10 cellular contexts compared by ENCODE assay signal in the genomic region with DNA sequence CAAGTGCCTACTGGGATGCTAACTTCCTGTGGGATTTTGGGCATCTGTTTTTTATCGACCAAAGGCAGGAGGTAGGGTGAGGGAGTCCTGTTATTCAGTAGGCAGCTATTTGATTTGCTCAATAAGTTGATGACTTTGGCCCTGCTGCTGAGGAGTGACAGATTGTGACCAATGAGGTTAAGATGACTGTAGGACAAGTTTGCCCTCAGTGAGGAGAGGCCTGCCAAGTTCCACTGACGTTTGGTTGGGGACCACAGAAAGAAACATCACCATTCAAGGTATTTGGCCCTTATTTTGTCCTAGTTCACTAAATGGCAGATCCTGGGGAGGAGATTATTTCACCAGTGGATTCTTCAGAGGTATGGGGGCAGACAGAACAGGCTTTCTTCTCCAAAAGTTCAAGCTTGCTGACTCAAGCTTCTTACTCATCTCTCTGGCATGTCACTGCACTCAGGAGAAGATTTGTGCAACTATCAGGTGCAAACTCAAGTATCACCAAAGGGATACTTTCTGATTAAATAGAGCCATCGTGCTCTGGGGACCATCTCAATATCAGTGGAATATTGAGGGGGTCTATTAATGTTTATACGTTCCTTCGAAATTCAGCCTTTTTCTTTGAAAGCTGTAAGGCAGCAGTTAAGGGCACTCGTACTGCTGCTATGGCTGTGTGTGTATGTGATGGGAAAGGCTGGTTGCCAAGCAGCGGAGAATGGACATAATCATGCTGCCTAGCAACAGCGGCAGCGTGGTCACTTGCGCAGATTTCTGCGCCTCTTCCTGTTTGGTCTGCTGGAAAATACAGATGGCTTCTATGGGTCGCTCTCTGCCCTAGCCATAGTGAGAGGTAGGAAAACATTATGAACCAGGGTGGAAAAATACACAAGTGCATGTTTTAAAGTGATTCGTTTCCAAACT.
DNase-seq lines count a peak whose midpoint lies in the region; ATAC-seq and TF ChIP-seq lines count a peak whose summit lies in the region.
"Had no signal": no experiment of that assay in that cellular context is flagged by ENCODE, and none has a peak within 500 bp of the region (broad histone marks: within the 10 kb centered on the region; RNA-seq: fewer than 3 reads in every experiment).

No MANE protein-coding gene starts in this region.

- peaks cover 14% of the 10 kb centered on the region for H3K4me1 ChIP-seq in parathyroid adenoma

- H3K4me3 ChIP-seq in parathyroid adenoma (ENCODE audit: low read depth, low read length) = no peak overlapping the region
- H3K4me3 ChIP-seq: upper lobe of left lung had no signal

- no peak for TF ChIP-seq CTCF in RWPE1 (conservative IDR thresholded peaks at IDR 0.05; ENCODE audit: low read depth)
- TF ChIP-seq CTCF in parathyroid adenoma (IDR thresholded peaks at IDR 0.05) = no peak
- no peak for TF ChIP-seq CTCF in GM20000 (IDR thresholded peaks at IDR 0.05; ENCODE audit: extremely low read depth, missing control alignments)

- H3K27ac ChIP-seq in RWPE1 (no peak overlapping the region), parathyroid adenoma (peak overlapping the region; percentile 67)

- ATAC-seq in HG03439 (IDR thresholded peaks at IDR 0.05; ENCODE audit: unreplicated experiment) = no peak

- H3K9ac ChIP-seq in parathyroid adenoma = no peak overlapping the region

- no peaks in the 10 kb centered on the region for H3K36me3 ChIP-seq in parathyroid adenoma (ENCODE audit: control insufficient read depth, insufficient read depth, low read length)

- CTCF ChIA-PET in RWPE1 (lab: Yijun Ruan, JAX) = no interaction called here

- peak; percentile 53 for DNase-seq in GM04503 (ENCODE audit: low read depth)
- DNase-seq in RWPE1 (ENCODE audit: low spot score) = peak; percentile 64
- DNase-seq in fibroblast of the conjunctiva (ENCODE audit: low read depth) = peak; percentile 65
- no peak for DNase-seq in activated T-cell treated with anti-CD3 and anti-CD28 coated beads for 4 hours
- DNase-seq in HuH-7 (ENCODE audit: low spot score) = no peak
- DNase-seq in GM20000 (ENCODE audit: low spot score) = no peak
- DNase-seq: activated CD4-positive, alpha-beta T cell treated with anti-CD3 and anti-CD28 coated beads, Interleukin-2, amount 50 U/mL, for 4 hours had no signal

- peaks cover 8% of the 10 kb centered on the region for H3K79me2 ChIP-seq in parathyroid adenoma

- H3K9me3 ChIP-seq in parathyroid adenoma (ENCODE audit: control insufficient read depth, low read length) = no peaks in the 10 kb centered on the region
- H3K9me3 ChIP-seq: upper lobe of left lung had no signal

- H2AFZ ChIP-seq in parathyroid adenoma = no peak overlapping the region

- no peak overlapping the region for H3K4me2 ChIP-seq in parathyroid adenoma (ENCODE audit: low read length)

- no peaks in the 10 kb centered on the region for H3K27me3 ChIP-seq in parathyroid adenoma (ENCODE audit: control insufficient read depth, insufficient read depth, low read length)
- H3K27me3 ChIP-seq: upper lobe of left lung had no signal

- POLR2A ChIA-PET in RWPE1 (lab: Yijun Ruan, JAX; ENCODE audit: low non-redundant PET) = no interaction called here

Comparison
In these comparisons a context has a peak if more than half of its experiments do, and no peak if none do; other contexts are left out.
1. DNase-seq: peak in GM04503 (single experiment), RWPE1 (single experiment) and fibroblast of the conjunctiva (single experiment); none in activated T-cell treated with anti-CD3 and anti-CD28 coated beads for 4 hours (single experiment), HuH-7 (single experiment) and GM20000 (single experiment).